ENCODE assay signal across 24 cellular contexts in genomic region chr16:3143189-3143588, GRCh38. TPM values are rescaled to one million over a fixed set of nuclear protein-coding genes. Genes with fewer than 3 reads are reported as not detected.
"Had no signal": no experiment of that assay in that cellular context is flagged by ENCODE, and none has a peak within 500 bp of the region (broad histone marks: within the 10 kb centered on the region; RNA-seq: fewer than 3 reads in every experiment).

No MANE protein-coding gene starts in this region.

- H3K4me3 ChIP-seq: tibial artery had no signal

- DNase-seq: activated CD4-positive, alpha-beta T cell treated with anti-CD3 and anti-CD28 coated beads for 4 hours; activated CD8-positive, alpha-beta T cell treated with anti-CD3 and anti-CD28 coated beads for 36 hours; activated effector memory CD4-positive, alpha-beta T cell treated with anti-CD3 and anti-CD28 coated beads, Interleukin-2, amount 50 U/mL, for 16 hours; activated T-cell treated with anti-CD3 and anti-CD28 coated beads, Interleukin-2, amount 50 U/mL, for 4 hours; brain microvascular endothelial cell; effector memory CD8-positive, alpha-beta T cell; mesendoderm; natural killer cell; stimulated activated CD4-positive, alpha-beta T cell treated with anti-CD3 and anti-CD28 coated beads, Interleukin-15, amount 100 ng/mL, for 24 hours; stimulated activated CD4-positive, alpha-beta T cell treated with anti-CD3 and anti-CD28 coated beads, Interleukin-4, amount 100 ng/mL, for 1 hour; stimulated activated naive B cell treated with anti-CD40 and anti-IgM and Interleukin-4, amounts not matched to agents 10 μg/mL and 1 μg/mL and 100 μg/mL, for 72 hours; tibial artery had no signal

- ATAC-seq: activated CD8-positive, alpha-beta T cell treated with anti-CD3 and anti-CD28 coated beads for 36 hours; activated T-cell treated with anti-CD3 and anti-CD28 coated beads, Interleukin-2, amount 50 U/mL, for 4 hours; effector memory CD8-positive, alpha-beta T cell; natural killer cell; stimulated activated naive B cell treated with anti-CD40 and anti-IgM and Interleukin-4, amounts not matched to agents 10 μg/mL and 1 μg/mL and 100 μg/mL, for 72 hours; WTC11 had no signal

- H3K9me3 ChIP-seq: tibial artery had no signal

- H3K27me3 Mint-ChIP-seq: activated CD8-positive, alpha-beta T cell treated with anti-CD3 and anti-CD28 coated beads for 36 hours; activated naive CD8-positive, alpha-beta T cell; effector memory CD8-positive, alpha-beta T cell had no signal

- FAIRE-seq: frontal cortex, islet of Langerhans, TTC549, urothelium cell line had no signal

- H3K4me1 Mint-ChIP-seq: WTC11 had no signal

- H3K27ac ChIP-seq: brain microvascular endothelial cell, tibial artery had no signal

- H3K27me3 ChIP-seq: brain microvascular endothelial cell, tibial artery had no signal

- H3K9me3 Mint-ChIP-seq: activated CD8-positive, alpha-beta T cell treated with anti-CD3 and anti-CD28 coated beads for 36 hours; activated T-cell treated with anti-CD3 and anti-CD28 coated beads, Interleukin-2, amount 50 U/mL, for 4 hours; dendritic cell treated with granulocyte-macrophage colony-stimulating factor and Interleukin-4, amounts not matched to agents 40 ng/mL and 50 ng/mL, for 4 days; effector memory CD8-positive, alpha-beta T cell; natural killer cell; stimulated activated naive B cell treated with anti-CD40 and anti-IgM and Interleukin-4, amounts not matched to agents 10 μg/mL and 1 μg/mL and 100 μg/mL, for 72 hours; WTC11 had no signal

- H3K4me3 Mint-ChIP-seq: activated CD8-positive, alpha-beta T cell treated with anti-CD3 and anti-CD28 coated beads for 36 hours; activated naive CD8-positive, alpha-beta T cell; activated T-cell treated with anti-CD3 and anti-CD28 coated beads, Interleukin-2, amount 50 U/mL, for 4 hours; dendritic cell treated with granulocyte-macrophage colony-stimulating factor and Interleukin-4, amounts not matched to agents 40 ng/mL and 50 ng/mL, for 4 days; effector memory CD8-positive, alpha-beta T cell; natural killer cell; stimulated activated naive B cell treated with anti-CD40 and anti-IgM and Interleukin-4, amounts not matched to agents 10 μg/mL and 1 μg/mL and 100 μg/mL, for 72 hours; WTC11 had no signal

- H3K4me1 ChIP-seq: tibial artery had no signal

- H3K27ac Mint-ChIP-seq: activated CD8-positive, alpha-beta T cell treated with anti-CD3 and anti-CD28 coated beads for 36 hours; activated naive CD8-positive, alpha-beta T cell; dendritic cell treated with granulocyte-macrophage colony-stimulating factor and Interleukin-4, amounts not matched to agents 40 ng/mL and 50 ng/mL, for 4 days; natural killer cell; stimulated activated naive B cell treated with anti-CD40 and anti-IgM and Interleukin-4, amounts not matched to agents 10 μg/mL and 1 μg/mL and 100 μg/mL, for 72 hours had no signal

RNA-seq across cellular contexts. Expression of gene ZNF205, which starts 30.8 kb away (rescaled TPM):
- total RNA-seq: activated CD8-positive, alpha-beta T cell treated with anti-CD3 and anti-CD28 coated beads for 36 hours had no signal

RNA-seq across cellular contexts. Expression of gene ZSCAN10, which starts 44.1 kb away (rescaled TPM):
- total RNA-seq: cerebellum, epithelial cell of proximal tubule, frontal cortex had no signal

RNA-seq across cellular contexts. Expression of gene OR1F1, which starts 44.8 kb away (rescaled TPM):
- total RNA-seq: activated CD8-positive, alpha-beta T cell treated with anti-CD3 and anti-CD28 coated beads for 36 hours; activated T-cell treated with anti-CD3 and anti-CD28 coated beads, Interleukin-2, amount 50 U/mL, for 4 hours; left lobe of liver; natural killer cell; omental fat pad; T-helper 2 cell treated with Interferon-gamma antibody and Interleukin-4, amounts not matched to agents 100 ng/mL and 5 ng/mL, for 36 hours had no signal
